In the genomic region with DNA sequence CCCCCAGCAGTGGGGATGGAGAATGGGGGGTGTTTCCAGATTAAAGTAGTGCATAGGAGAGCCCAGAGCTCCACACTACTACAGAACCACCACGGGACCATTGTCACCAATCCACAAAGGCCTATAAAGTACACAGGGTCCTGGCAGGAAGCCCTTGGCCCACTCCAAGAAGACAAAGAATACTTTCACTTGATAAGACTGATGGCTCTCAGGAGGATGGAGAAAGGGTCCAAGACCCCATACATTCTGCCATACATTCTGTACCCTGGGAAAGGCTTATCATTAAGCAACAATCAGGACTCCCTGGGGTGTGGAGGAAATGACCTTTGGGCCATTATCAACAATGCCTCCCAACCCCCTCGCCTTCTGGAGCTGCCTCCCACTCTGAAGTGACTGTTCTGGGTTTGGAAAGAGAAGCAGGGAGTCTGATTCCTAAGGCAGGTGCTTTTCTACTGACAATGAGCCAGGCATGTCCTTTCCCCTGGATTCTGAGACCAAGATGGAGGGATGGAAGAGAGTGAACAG, we compare ENCODE assay signal across 1 cellular context.
TF ChIP-seq lines count a peak whose summit lies in the region.

No MANE protein-coding gene starts in this region.

TF ChIP-seq in WTC11, 78 proteins besides CTCF, POLR2A, EP300 and RAD21 (continued from another document):
- TF ChIP-seq, protein P1, sequence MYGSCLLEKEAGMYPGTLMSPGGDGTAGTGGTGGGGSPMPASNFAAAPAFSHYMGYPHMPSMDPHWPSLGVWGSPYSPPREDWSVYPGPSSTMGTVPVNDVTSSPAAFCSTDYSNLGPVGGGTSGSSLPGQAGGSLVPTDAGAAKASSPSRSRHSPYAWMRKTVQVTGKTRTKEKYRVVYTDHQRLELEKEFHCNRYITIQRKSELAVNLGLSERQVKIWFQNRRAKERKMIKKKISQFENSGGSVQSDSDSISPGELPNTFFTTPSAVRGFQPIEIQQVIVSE (CRISPR knock-in tag; IDR thresholded peaks at IDR 0.05; ENCODE audit: borderline replicate concordance) = no peak
- TF ChIP-seq IRF2 (CRISPR knock-in tag; IDR thresholded peaks at IDR 0.05; ENCODE audit: borderline replicate concordance, low read depth) = no peak
- TF ChIP-seq, protein P2, sequence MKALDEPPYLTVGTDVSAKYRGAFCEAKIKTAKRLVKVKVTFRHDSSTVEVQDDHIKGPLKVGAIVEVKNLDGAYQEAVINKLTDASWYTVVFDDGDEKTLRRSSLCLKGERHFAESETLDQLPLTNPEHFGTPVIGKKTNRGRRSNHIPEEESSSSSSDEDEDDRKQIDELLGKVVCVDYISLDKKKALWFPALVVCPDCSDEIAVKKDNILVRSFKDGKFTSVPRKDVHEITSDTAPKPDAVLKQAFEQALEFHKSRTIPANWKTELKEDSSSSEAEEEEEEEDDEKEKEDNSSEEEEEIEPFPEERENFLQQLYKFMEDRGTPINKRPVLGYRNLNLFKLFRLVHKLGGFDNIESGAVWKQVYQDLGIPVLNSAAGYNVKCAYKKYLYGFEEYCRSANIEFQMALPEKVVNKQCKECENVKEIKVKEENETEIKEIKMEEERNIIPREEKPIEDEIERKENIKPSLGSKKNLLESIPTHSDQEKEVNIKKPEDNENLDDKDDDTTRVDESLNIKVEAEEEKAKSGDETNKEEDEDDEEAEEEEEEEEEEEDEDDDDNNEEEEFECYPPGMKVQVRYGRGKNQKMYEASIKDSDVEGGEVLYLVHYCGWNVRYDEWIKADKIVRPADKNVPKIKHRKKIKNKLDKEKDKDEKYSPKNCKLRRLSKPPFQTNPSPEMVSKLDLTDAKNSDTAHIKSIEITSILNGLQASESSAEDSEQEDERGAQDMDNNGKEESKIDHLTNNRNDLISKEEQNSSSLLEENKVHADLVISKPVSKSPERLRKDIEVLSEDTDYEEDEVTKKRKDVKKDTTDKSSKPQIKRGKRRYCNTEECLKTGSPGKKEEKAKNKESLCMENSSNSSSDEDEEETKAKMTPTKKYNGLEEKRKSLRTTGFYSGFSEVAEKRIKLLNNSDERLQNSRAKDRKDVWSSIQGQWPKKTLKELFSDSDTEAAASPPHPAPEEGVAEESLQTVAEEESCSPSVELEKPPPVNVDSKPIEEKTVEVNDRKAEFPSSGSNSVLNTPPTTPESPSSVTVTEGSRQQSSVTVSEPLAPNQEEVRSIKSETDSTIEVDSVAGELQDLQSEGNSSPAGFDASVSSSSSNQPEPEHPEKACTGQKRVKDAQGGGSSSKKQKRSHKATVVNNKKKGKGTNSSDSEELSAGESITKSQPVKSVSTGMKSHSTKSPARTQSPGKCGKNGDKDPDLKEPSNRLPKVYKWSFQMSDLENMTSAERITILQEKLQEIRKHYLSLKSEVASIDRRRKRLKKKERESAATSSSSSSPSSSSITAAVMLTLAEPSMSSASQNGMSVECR (CRISPR knock-in tag; IDR thresholded peaks at IDR 0.05; ENCODE audit: borderline replicate concordance) = no peak
- no peak for TF ChIP-seq E2F1 (CRISPR knock-in tag; IDR thresholded peaks at IDR 0.05)
- no peak for TF ChIP-seq HMGXB4 (CRISPR knock-in tag; IDR thresholded peaks at IDR 0.05)
- no peak for TF ChIP-seq OVOL2 (CRISPR knock-in tag; IDR thresholded peaks at IDR 0.05; ENCODE audit: borderline replicate concordance)
- no peak for TF ChIP-seq SMAD3 (CRISPR knock-in tag; IDR thresholded peaks at IDR 0.05; ENCODE audit: borderline replicate concordance)
- TF ChIP-seq CREM (CRISPR knock-in tag; IDR thresholded peaks at IDR 0.05) = no peak
- TF ChIP-seq TP53 (CRISPR knock-in tag; IDR thresholded peaks at IDR 0.05) = no peak
- TF ChIP-seq USF1 (CRISPR knock-in tag; IDR thresholded peaks at IDR 0.05) = no peak
- TF ChIP-seq PRRX2 (CRISPR knock-in tag; IDR thresholded peaks at IDR 0.05) = no peak
